Comparison of ENCODE assay signal across 14 cellular contexts in the genomic region with DNA sequence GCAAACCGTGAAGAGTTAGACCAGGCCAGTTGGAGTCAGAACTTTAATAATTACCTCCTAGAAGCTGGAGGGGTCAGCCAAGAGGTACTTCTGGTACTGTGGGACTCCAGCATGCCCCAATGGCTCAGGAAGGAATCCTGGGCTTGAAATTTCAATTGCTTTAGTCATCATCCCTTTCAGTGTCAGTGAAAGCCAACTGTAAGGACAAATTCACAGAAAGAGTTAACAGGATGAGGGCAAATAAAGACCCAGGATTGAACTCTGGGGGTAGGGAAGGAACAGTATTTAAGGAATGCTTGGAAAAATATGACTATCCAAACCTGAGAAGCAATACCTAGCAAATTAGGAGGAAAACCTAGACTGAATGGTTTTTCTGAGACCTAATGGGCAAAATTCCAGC.
DNase-seq lines count a peak whose midpoint lies in the region; ATAC-seq and TF ChIP-seq lines count a peak whose summit lies in the region.
"Had no signal": no experiment of that assay in that cellular context is flagged by ENCODE, and none has a peak within 500 bp of the region (broad histone marks: within the 10 kb centered on the region; RNA-seq: fewer than 3 reads in every experiment).

No MANE protein-coding gene starts in this region.

- H3K27me3 ChIP-seq in left ventricle myocardium inferior (ENCODE audit: low read depth) (no peaks in the 10 kb centered on the region), thyroid gland (no peaks in the 10 kb centered on the region)
- H3K27me3 ChIP-seq: BLaER1 had no signal

- no peak overlapping the region for H3K27ac Mint-ChIP-seq in activated naive CD4-positive, alpha-beta T cell treated with anti-CD3 and anti-CD28 coated beads, Interleukin-2, amount 50 U/mL, for 72 hours
- H3K27ac Mint-ChIP-seq: activated CD4-positive, alpha-beta memory T cell treated with anti-CD3 and anti-CD28 coated beads, Interleukin-2, amount 10 ng/mL, durations not matched to agents 7 days and 5 days; dendritic cell treated with granulocyte-macrophage colony-stimulating factor and Interleukin-4, amounts not matched to agents 40 ng/mL and 50 ng/mL, for 4 days had no signal

- H3K36me3 ChIP-seq in left ventricle myocardium inferior (no peaks in the 10 kb centered on the region), thyroid gland (no peaks in the 10 kb centered on the region)
- H3K36me3 ChIP-seq: BLaER1, prostate gland had no signal

- peaks cover 12% of the 10 kb centered on the region for H3K4me1 ChIP-seq in left ventricle myocardium inferior
- H3K4me1 ChIP-seq in thyroid gland: no peaks in the 10 kb centered on the region
- H3K4me1 ChIP-seq: BLaER1, prostate gland had no signal

- no peak overlapping the region for H3K27ac ChIP-seq in left ventricle myocardium inferior (replicated peaks)
- H3K27ac ChIP-seq in thyroid gland: no peak overlapping the region
- H3K27ac ChIP-seq: BLaER1, prostate gland had no signal

- TF ChIP-seq CTCF in WI38 (IDR thresholded peaks at IDR 0.05; ENCODE audit: low read depth, low read length) (peak; percentile 42), left ventricle myocardium inferior (IDR thresholded peaks at IDR 0.05; ENCODE audit: borderline replicate concordance) (peak; percentile 29), thyroid gland (IDR thresholded peaks at IDR 0.05) (peak in 1 of 6 experiments; percentile 30)

- WGBS in thyroid gland, 2 donors: 37 to 41% methylated on average over 1 of the region's 1 CpG

- no peak for ATAC-seq in GM18861 (IDR thresholded peaks at IDR 0.05; ENCODE audit: unreplicated experiment)
- ATAC-seq in activated naive CD4-positive, alpha-beta T cell treated with anti-CD3 and anti-CD28 coated beads, Interleukin-2, amount 50 U/mL, for 72 hours: no peak
- ATAC-seq in HG03439 (IDR thresholded peaks at IDR 0.05; ENCODE audit: unreplicated experiment): no peak

- H3K9me3 ChIP-seq in left ventricle myocardium inferior (replicated peaks) (peaks cover 15% of the 10 kb centered on the region), thyroid gland (no peaks in the 10 kb centered on the region)
- H3K9me3 ChIP-seq: BLaER1, prostate gland had no signal

- no peaks in the 10 kb centered on the region for H3K36me3 Mint-ChIP-seq in activated naive CD4-positive, alpha-beta T cell treated with anti-CD3 and anti-CD28 coated beads, Interleukin-2, amount 50 U/mL, for 72 hours

- no peak for TF ChIP-seq POLR2A in thyroid gland (IDR thresholded peaks at IDR 0.05)

- intact Hi-C loops in left ventricle myocardium inferior (cut with micrococcal nuclease) (no loop called here), thyroid gland (cut with DNase I) (no loop called here)

- peak; percentile 30 for DNase-seq in NCI-H82 (lab: John Stamatoyannopoulos, UW)
- no peak for DNase-seq in NCI-H82 treated with DMSO at 0.1 percent for 48 hours (lab: John Stamatoyannopoulos, UW; ENCODE audit: unreplicated experiment)
- DNase-seq in left ventricle myocardium inferior: no peak
- peak; percentile 4 to 35 for DNase-seq in thyroid gland
- no peak for DNase-seq in activated naive CD4-positive, alpha-beta T cell treated with anti-CD3 and anti-CD28 coated beads, Interleukin-2, amount 50 U/mL, for 72 hours (ENCODE audit: low spot score in 2 of 2)
- DNase-seq: activated CD4-positive, alpha-beta memory T cell treated with anti-CD3 and anti-CD28 coated beads, Interleukin-2, amount 10 ng/mL, durations not matched to agents 7 days and 5 days; NCI-H2171; stimulated activated naive CD4-positive, alpha-beta T cell had no signal

- peaks cover 4 to 15% of the 10 kb centered on the region in 2 donors for H3K9me3 Mint-ChIP-seq in activated naive CD4-positive, alpha-beta T cell treated with anti-CD3 and anti-CD28 coated beads, Interleukin-2, amount 50 U/mL, for 72 hours
- H3K9me3 Mint-ChIP-seq: dendritic cell treated with granulocyte-macrophage colony-stimulating factor and Interleukin-4, amounts not matched to agents 40 ng/mL and 50 ng/mL, for 4 days had no signal

- no peak overlapping the region for H3K4me3 ChIP-seq in WI38 (ENCODE audit: low read depth, low read length)
- H3K4me3 ChIP-seq in left ventricle myocardium inferior: no peak overlapping the region
- no peak overlapping the region for H3K4me3 ChIP-seq in thyroid gland (replicated peaks in 1 of 3)
- H3K4me3 ChIP-seq: BLaER1, prostate gland had no signal

Comparison
In these comparisons a context has a peak if more than half of its experiments do, and no peak if none do; other contexts are left out.
1. DNase-seq: peak in NCI-H82 (single experiment) and thyroid gland (2 of 2); none in NCI-H82 treated with DMSO at 0.1 percent for 48 hours (single experiment), left ventricle myocardium inferior (single experiment) and activated naive CD4-positive, alpha-beta T cell treated with anti-CD3 and anti-CD28 coated beads, Interleukin-2, amount 50 U/mL, for 72 hours (0 of 2).